1 cellular context compared by ENCODE assay signal in the genomic region with DNA sequence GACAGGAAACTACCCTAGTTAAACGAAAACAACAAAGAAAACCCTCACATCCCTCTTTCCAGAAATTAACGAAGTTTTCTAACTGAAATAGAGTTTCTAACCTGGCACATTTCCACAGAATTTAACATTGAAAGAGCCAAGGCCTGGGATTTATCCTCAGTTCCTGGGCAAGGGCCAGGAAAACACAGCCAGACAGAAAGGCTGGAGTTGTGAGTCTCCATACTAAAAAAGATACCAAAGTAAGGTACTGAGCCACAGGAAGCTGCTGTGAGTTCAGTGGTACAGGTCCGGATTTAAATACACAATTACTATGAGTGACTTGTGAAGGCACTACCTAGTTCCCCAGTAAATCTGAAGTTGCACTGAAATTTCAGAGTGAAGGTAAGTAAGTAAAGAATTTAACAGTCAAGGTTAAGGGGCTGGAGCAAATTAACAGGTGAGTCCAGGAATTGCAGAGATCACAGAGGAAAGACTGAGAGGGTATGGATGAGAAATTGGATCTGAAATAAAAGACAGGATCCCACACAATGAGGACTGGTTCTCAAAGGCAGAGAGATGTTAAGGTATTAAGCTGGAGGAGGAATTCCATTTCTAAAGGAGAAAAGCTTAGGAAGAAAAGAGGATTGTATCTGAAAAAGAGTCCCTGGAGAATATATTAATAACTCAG.
TF ChIP-seq lines count a peak whose summit lies in the region.

No MANE protein-coding gene starts in this region.

TF ChIP-seq in HepG2, 621 proteins besides CTCF, POLR2A, EP300 and RAD21:
- TF ChIP-seq TBX3 (IDR thresholded peaks at IDR 0.05; ENCODE audit: borderline replicate concordance) (no peak), ZSCAN22 (CRISPR knock-in tag; IDR thresholded peaks at IDR 0.05) (no peak), KLF16 (CRISPR knock-in tag; IDR thresholded peaks at IDR 0.05) (no peak), ZNF446 (CRISPR knock-in tag; IDR thresholded peaks at IDR 0.05) (0 out of 2 replicates have a peak, but pooled peaks have one; percentile 37), MAF1 (CRISPR knock-in tag; IDR thresholded peaks at IDR 0.05; ENCODE audit: borderline replicate concordance) (no peak), ZNF749 (CRISPR knock-in tag; IDR thresholded peaks at IDR 0.05; ENCODE audit: borderline replicate concordance) (0 out of 2 replicates have a peak, but pooled peaks have one; percentile 25), ZNF441 (CRISPR knock-in tag; IDR thresholded peaks at IDR 0.05; ENCODE audit: borderline replicate concordance) (no peak), RFXAP (CRISPR knock-in tag; IDR thresholded peaks at IDR 0.05; ENCODE audit: borderline replicate concordance) (no peak), ZNF263 (CRISPR knock-in tag; IDR thresholded peaks at IDR 0.05) (no peak), ARNTL (CRISPR knock-in tag; IDR thresholded peaks at IDR 0.05) (no peak), SOX6 (IDR thresholded peaks at IDR 0.05) (no peak), SOX6 (CRISPR knock-in tag; IDR thresholded peaks at IDR 0.05) (peak; percentile 3; the same call in 1 of the 2 replicates)
- TF ChIP-seq, protein P1, sequence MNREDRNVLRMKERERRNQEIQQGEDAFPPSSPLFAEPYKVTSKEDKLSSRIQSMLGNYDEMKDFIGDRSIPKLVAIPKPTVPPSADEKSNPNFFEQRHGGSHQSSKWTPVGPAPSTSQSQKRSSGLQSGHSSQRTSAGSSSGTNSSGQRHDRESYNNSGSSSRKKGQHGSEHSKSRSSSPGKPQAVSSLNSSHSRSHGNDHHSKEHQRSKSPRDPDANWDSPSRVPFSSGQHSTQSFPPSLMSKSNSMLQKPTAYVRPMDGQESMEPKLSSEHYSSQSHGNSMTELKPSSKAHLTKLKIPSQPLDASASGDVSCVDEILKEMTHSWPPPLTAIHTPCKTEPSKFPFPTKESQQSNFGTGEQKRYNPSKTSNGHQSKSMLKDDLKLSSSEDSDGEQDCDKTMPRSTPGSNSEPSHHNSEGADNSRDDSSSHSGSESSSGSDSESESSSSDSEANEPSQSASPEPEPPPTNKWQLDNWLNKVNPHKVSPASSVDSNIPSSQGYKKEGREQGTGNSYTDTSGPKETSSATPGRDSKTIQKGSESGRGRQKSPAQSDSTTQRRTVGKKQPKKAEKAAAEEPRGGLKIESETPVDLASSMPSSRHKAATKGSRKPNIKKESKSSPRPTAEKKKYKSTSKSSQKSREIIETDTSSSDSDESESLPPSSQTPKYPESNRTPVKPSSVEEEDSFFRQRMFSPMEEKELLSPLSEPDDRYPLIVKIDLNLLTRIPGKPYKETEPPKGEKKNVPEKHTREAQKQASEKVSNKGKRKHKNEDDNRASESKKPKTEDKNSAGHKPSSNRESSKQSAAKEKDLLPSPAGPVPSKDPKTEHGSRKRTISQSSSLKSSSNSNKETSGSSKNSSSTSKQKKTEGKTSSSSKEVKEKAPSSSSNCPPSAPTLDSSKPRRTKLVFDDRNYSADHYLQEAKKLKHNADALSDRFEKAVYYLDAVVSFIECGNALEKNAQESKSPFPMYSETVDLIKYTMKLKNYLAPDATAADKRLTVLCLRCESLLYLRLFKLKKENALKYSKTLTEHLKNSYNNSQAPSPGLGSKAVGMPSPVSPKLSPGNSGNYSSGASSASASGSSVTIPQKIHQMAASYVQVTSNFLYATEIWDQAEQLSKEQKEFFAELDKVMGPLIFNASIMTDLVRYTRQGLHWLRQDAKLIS (CRISPR knock-in tag; IDR thresholded peaks at IDR 0.05): no peak
